ENCODE assay signal across 8 cellular contexts in genomic region chr2:127293758-127294562, GRCh38. TPM values are rescaled to one million over a fixed set of nuclear protein-coding genes. Genes with fewer than 3 reads are reported as not detected.
DNase-seq lines count a peak whose midpoint lies in the region; TF ChIP-seq lines count a peak whose summit lies in the region.

Gene ERCC3 (minus strand): TSS chr2:127294144. CDS start chr2:127294081, 63 bp downstream.

- H3K4me1 ChIP-seq in ES-I3 (ENCODE audit: insufficient read depth, low read length) (no peaks in the 10 kb centered on the region), SJCRH30 (no peaks in the 10 kb centered on the region), neuron (ENCODE audit: insufficient read depth, low read length) (peaks cover 11% of the 10 kb centered on the region)

- H3K27me3 ChIP-seq in SJCRH30 = no peaks in the 10 kb centered on the region
- H3K27me3 ChIP-seq in neuron (ENCODE audit: insufficient read depth, low read length) = no peaks in the 10 kb centered on the region

- DNase-seq in H4 (ENCODE audit: low spot score) (peak; percentile 74), LNCaP clone FGC (ENCODE audit: low read depth) (no peak), SJCRH30 (peak; percentile 91 to 93), foreskin melanocyte (peak; percentile 70), stromal cell of bone marrow (ENCODE audit: low read depth) (peak; percentile 65)
- DNase-seq in activated gamma-delta T cell treated with anti-CD3 and anti-CD28 coated beads, Interleukin-2, amount 50 U/mL, for 16 hours (ENCODE audit: low read depth) = peak; percentile 77

- peak within 1 kb of the TSS; percentile 97 for H3K9ac ChIP-seq in ES-I3 (ENCODE audit: low read depth, low read length)

- peak within 1 kb of the TSS; percentile 92 for H3K4me3 ChIP-seq in LNCaP clone FGC (ENCODE audit: low read depth, low read length)
- peak within 1 kb of the TSS; percentile 92 for H3K4me3 ChIP-seq in SJCRH30
- H3K4me3 ChIP-seq in neuron (ENCODE audit: low read length) = peak within 1 kb of the TSS; percentile 86

- H2AFZ ChIP-seq in neuron (ENCODE audit: low read depth, low read length) = peak within 1 kb of the TSS; percentile 88

- H3K9me3 ChIP-seq in ES-I3 (ENCODE audit: control insufficient read depth, insufficient read depth, low read length) = no peaks in the 10 kb centered on the region
- H3K9me3 ChIP-seq in SJCRH30 (replicated peaks) = no peaks in the 10 kb centered on the region
- no peaks in the 10 kb centered on the region for H3K9me3 ChIP-seq in neuron (ENCODE audit: low read length)

- H3K36me3 ChIP-seq in ES-I3 (ENCODE audit: insufficient read depth, low read length) (peaks cover 32% of the 10 kb centered on the region), SJCRH30 (peaks cover 35% of the 10 kb centered on the region), neuron (ENCODE audit: insufficient read depth, low read length) (peaks cover 35% of the 10 kb centered on the region)

- TF ChIP-seq CTCF in LNCaP clone FGC (IDR thresholded peaks at IDR 0.05; ENCODE audit: control insufficient read depth, extremely low read depth, insufficient read depth) = no peak

- peak within 1 kb of the TSS; percentile 58 for H3K27ac ChIP-seq in SJCRH30

RNA-seq across cellular contexts. Expression of gene ERCC3, which starts in this region (rescaled TPM):
- total RNA-seq in H4 (2014; rRNA removed; shearing (Covaris generic)) = 31.5 and 31.9 TPM in 2 replicates
- 43.0 and 46.9 TPM in 2 replicates for total RNA-seq in SJCRH30 (2014; rRNA removed; shearing (Covaris generic))
